ENCODE assay signal across 8 cellular contexts in genomic region chr6:140857734-140858380, GRCh38.
DNase-seq lines count a peak whose midpoint lies in the region; ATAC-seq lines count a peak whose summit lies in the region.
"Had no signal": no experiment of that assay in that cellular context is flagged by ENCODE, and none has a peak within 500 bp of the region (broad histone marks: within the 10 kb centered on the region; RNA-seq: fewer than 3 reads in every experiment).

No MANE protein-coding gene starts in this region.

- H3K4me1 Mint-ChIP-seq in activated T-helper 17 cell treated with anti-CD3 and anti-CD28 coated beads, Interleukin-2, amount 50 U/mL, for 72 hours, result no peaks in the 10 kb centered on the region
- peaks cover 3% of the 10 kb centered on the region for H3K4me1 Mint-ChIP-seq in T-helper 17 cell

- no peak overlapping the region for H3K27ac ChIP-seq in right cardiac atrium (ENCODE audit: low read length)
- H3K27ac ChIP-seq in temporal lobe (ENCODE audit: low read depth, low read length), result peak overlapping the region; percentile 77

- intact Hi-C loops in right cardiac atrium (cut with DNase I), result no loop called here

- no peaks in the 10 kb centered on the region for H3K27me3 Mint-ChIP-seq in activated T-helper 17 cell treated with anti-CD3 and anti-CD28 coated beads, Interleukin-2, amount 50 U/mL, for 72 hours
- peaks cover 6% of the 10 kb centered on the region for H3K27me3 Mint-ChIP-seq in T-helper 17 cell

- no peak overlapping the region for H3K4me3 Mint-ChIP-seq in activated T-helper 17 cell treated with anti-CD3 and anti-CD28 coated beads, Interleukin-2, amount 50 U/mL, for 72 hours
- H3K4me3 Mint-ChIP-seq in T-helper 17 cell, result no peak overlapping the region

- no peaks in the 10 kb centered on the region for H3K27me3 ChIP-seq in right cardiac atrium (ENCODE audit: control insufficient read depth, insufficient read depth)

- no peak overlapping the region for H3K27ac Mint-ChIP-seq in activated T-helper 17 cell treated with anti-CD3 and anti-CD28 coated beads, Interleukin-2, amount 50 U/mL, for 72 hours
- H3K27ac Mint-ChIP-seq in T-helper 17 cell, result no peak overlapping the region

- H3K4me3 ChIP-seq in right cardiac atrium (ENCODE audit: low read length), result no peak overlapping the region

- WGBS in right cardiac atrium, result 83% methylated on average over 1 of the region's 1 CpG

- no peaks in the 10 kb centered on the region for H3K9me3 Mint-ChIP-seq in activated T-helper 17 cell treated with anti-CD3 and anti-CD28 coated beads, Interleukin-2, amount 50 U/mL, for 72 hours

- H3K9me3 ChIP-seq in right cardiac atrium (ENCODE audit: control insufficient read depth, low read length) (no peaks in the 10 kb centered on the region), T-helper 17 cell (ENCODE audit: control insufficient read depth, low read length, poor library complexity, severe bottlenecking) (no peaks in the 10 kb centered on the region)

- no peaks in the 10 kb centered on the region for H3K36me3 Mint-ChIP-seq in activated T-helper 17 cell treated with anti-CD3 and anti-CD28 coated beads, Interleukin-2, amount 50 U/mL, for 72 hours (ENCODE audit: low read depth)
- no peaks in the 10 kb centered on the region for H3K36me3 Mint-ChIP-seq in T-helper 17 cell (ENCODE audit: low read depth)

- ATAC-seq in activated T-helper 17 cell treated with anti-CD3 and anti-CD28 coated beads, Interleukin-2, amount 50 U/mL, for 72 hours (replicated peaks), result peak; percentile 32
- ATAC-seq in right cardiac atrium (peak; percentile 76 to 90), T-helper 17 cell (no peak)

- DNase-seq in KBM-7 (peak; percentile 32), right cardiac atrium (no peak), T-helper 17 cell (no peak)
- no peak for DNase-seq in central memory CD4-positive, alpha-beta T cell
- DNase-seq in stimulated activated CD4-positive, alpha-beta T cell treated with anti-CD3 and anti-CD28 coated beads, Interleukin-2, amount 100 ng/mL, for 48 hours, result no peak
- DNase-seq: T1000 had no signal

- no peaks in the 10 kb centered on the region for H3K4me1 ChIP-seq in right cardiac atrium (ENCODE audit: control insufficient read depth, insufficient read depth, low read length)

- in situ Hi-C loops in KBM-7 (cut with MboI; ENCODE audit: low pct_unique_long_range_greater_than_20kb, low sequenced_read_pairs), result no loop called here
